8 cellular contexts compared by ENCODE assay signal in genomic region chr11:72433455-72434061, GRCh38. TPM values are rescaled to one million over a fixed set of nuclear protein-coding genes. Genes with fewer than 3 reads are reported as not detected.
DNase-seq lines count a peak whose midpoint lies in the region; ATAC-seq and TF ChIP-seq lines count a peak whose summit lies in the region.

No MANE protein-coding gene starts in this region.

- H4K20me1 ChIP-seq in neural cell (ENCODE audit: insufficient read depth) = no peaks in the 10 kb centered on the region

- no peaks in the 10 kb centered on the region for H3K36me3 ChIP-seq in neural cell (ENCODE audit: insufficient read depth, low read length)

- H3K9me2 ChIP-seq in neural cell (ENCODE audit: insufficient read depth, low read length) = no peaks in the 10 kb centered on the region

- no peak for TF ChIP-seq RAD21 in neural cell (conservative IDR thresholded peaks at IDR 0.05)

- H3F3A ChIP-seq in neural cell (ENCODE audit: insufficient read depth, low read length, poor library complexity, severe bottlenecking) = no peaks in the 10 kb centered on the region

- H3K27ac ChIP-seq in neural cell (ENCODE audit: low read length) = no peak overlapping the region

- H3K79me2 ChIP-seq in neural cell (replicated peaks; ENCODE audit: insufficient read depth, low read length) = no peaks in the 10 kb centered on the region

- CTCF ChIA-PET in GM10248 (lab: Yijun Ruan, JAX) = interaction anchor here (0.9 to 11.7 kb wide), 27 partner anchors 8 to 426 kb away, joined by 3 to 221 read pairs (median 4); no protein-coding TSS in a partner anchor

- H3K4me3 ChIP-seq in neural cell (ENCODE audit: low read length) = peak overlapping the region; percentile 92

- peak overlapping the region; percentile 69 for H3K9ac ChIP-seq in neural cell (ENCODE audit: low read length)

- peak; percentile 69 for DNase-seq in GF-D8 (lab: John Stamatoyannopoulos, UW)
- DNase-seq in NOMO-1 (lab: John Stamatoyannopoulos, UW; ENCODE audit: unreplicated experiment in 2 of 2) = peak; percentile 48 to 71
- peak; percentile 25 to 45 for DNase-seq in dermis microvascular lymphatic vessel endothelial cell (ENCODE audit: low read depth in 2 of 2)
- no peak for DNase-seq in GM10248 (ENCODE audit: extremely low spot score)
- DNase-seq in NCI-H345 (lab: John Stamatoyannopoulos, UW) = no peak

- ATAC-seq in HG03025 (IDR thresholded peaks at IDR 0.05; ENCODE audit: low FRiP score, unreplicated experiment) (no peak), HG03095 (IDR thresholded peaks at IDR 0.05; ENCODE audit: unreplicated experiment) (no peak)

- POLR2A ChIA-PET in GM10248 (lab: Yijun Ruan, JAX) = no interaction called here

- TF ChIP-seq CTCF in neural cell (IDR thresholded peaks at IDR 0.05; ENCODE audit: poor library complexity, severe bottlenecking) (no peak), GM10248 (IDR thresholded peaks at IDR 0.05; ENCODE audit: control extremely low read depth, extremely low read depth, low read depth, missing control alignments) (no peak)

- no peaks in the 10 kb centered on the region for H3K27me3 ChIP-seq in neural cell (ENCODE audit: insufficient read depth, low read depth, low read length)

- H3K4me2 ChIP-seq in neural cell (ENCODE audit: low read length) = peak overlapping the region; percentile 35

- H3K9me3 ChIP-seq in neural cell (ENCODE audit: low read length) = no peaks in the 10 kb centered on the region

- H2AFZ ChIP-seq in neural cell (ENCODE audit: low read depth, low read length) = peak overlapping the region; percentile 80

- no peak for TF ChIP-seq EP300 in neural cell (conservative IDR thresholded peaks at IDR 0.05; ENCODE audit: poor library complexity, severe bottlenecking)

TF ChIP-seq in neural cell, 6 proteins besides CTCF, POLR2A, EP300 and RAD21:
- TF ChIP-seq EZH2 (IDR thresholded peaks at IDR 0.05; ENCODE audit: borderline replicate concordance, insufficient read depth, low read length, poor library complexity, severe bottlenecking) (no peak), POLR2AphosphoS5 (IDR thresholded peaks at IDR 0.05) (no peak), MXI1 (conservative IDR thresholded peaks at IDR 0.05; ENCODE audit: poor library complexity, severe bottlenecking) (no peak), TAF1 (IDR thresholded peaks at IDR 0.05; ENCODE audit: low read depth) (no peak), SMC3 (conservative IDR thresholded peaks at IDR 0.05; ENCODE audit: poor library complexity) (no peak)
- TF ChIP-seq, protein P1, sequence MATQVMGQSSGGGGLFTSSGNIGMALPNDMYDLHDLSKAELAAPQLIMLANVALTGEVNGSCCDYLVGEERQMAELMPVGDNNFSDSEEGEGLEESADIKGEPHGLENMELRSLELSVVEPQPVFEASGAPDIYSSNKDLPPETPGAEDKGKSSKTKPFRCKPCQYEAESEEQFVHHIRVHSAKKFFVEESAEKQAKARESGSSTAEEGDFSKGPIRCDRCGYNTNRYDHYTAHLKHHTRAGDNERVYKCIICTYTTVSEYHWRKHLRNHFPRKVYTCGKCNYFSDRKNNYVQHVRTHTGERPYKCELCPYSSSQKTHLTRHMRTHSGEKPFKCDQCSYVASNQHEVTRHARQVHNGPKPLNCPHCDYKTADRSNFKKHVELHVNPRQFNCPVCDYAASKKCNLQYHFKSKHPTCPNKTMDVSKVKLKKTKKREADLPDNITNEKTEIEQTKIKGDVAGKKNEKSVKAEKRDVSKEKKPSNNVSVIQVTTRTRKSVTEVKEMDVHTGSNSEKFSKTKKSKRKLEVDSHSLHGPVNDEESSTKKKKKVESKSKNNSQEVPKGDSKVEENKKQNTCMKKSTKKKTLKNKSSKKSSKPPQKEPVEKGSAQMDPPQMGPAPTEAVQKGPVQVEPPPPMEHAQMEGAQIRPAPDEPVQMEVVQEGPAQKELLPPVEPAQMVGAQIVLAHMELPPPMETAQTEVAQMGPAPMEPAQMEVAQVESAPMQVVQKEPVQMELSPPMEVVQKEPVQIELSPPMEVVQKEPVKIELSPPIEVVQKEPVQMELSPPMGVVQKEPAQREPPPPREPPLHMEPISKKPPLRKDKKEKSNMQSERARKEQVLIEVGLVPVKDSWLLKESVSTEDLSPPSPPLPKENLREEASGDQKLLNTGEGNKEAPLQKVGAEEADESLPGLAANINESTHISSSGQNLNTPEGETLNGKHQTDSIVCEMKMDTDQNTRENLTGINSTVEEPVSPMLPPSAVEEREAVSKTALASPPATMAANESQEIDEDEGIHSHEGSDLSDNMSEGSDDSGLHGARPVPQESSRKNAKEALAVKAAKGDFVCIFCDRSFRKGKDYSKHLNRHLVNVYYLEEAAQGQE (IDR thresholded peaks at IDR 0.05; ENCODE audit: borderline replicate concordance) = no peak

RNA-seq across cellular contexts. Expression of gene CLPB, which starts 0.8 kb away (rescaled TPM):
- total RNA-seq in dermis microvascular lymphatic vessel endothelial cell = 30.5 and 30.6 TPM in 2 replicates
- polyA plus RNA-seq in neural cell = 11.4 and 15.5 TPM in 2 replicates
- polyA minus RNA-seq in neural cell = 61.2 and 71.3 TPM in 2 replicates

Comparison
In these comparisons a context has a peak if more than half of its experiments do, and no peak if none do; other contexts are left out.
1. DNase-seq: peak in GF-D8 (single experiment), NOMO-1 (2 of 2) and dermis microvascular lymphatic vessel endothelial cell (2 of 2); none in GM10248 (single experiment) and NCI-H345 (single experiment).